18 cellular contexts compared by ENCODE assay signal in genomic region chr1:156198831-156199349, GRCh38. TPM values are rescaled to one million over a fixed set of nuclear protein-coding genes. Genes with fewer than 3 reads are reported as not detected.
DNase-seq lines count a peak whose midpoint lies in the region; ATAC-seq and TF ChIP-seq lines count a peak whose summit lies in the region.
"Had no signal": no experiment of that assay in that cellular context is flagged by ENCODE, and none has a peak within 500 bp of the region (broad histone marks: within the 10 kb centered on the region; RNA-seq: fewer than 3 reads in every experiment).

No MANE protein-coding gene starts in this region.

- no peak overlapping the region for H2BK15ac ChIP-seq in mesenchymal stem cell (ENCODE audit: low read depth, poor library complexity, severe bottlenecking)

- intact Hi-C loops in Calu3 (cut with micrococcal nuclease; ENCODE audit: unreplicated experiment) = no loop called here

- H3K36me3 ChIP-seq in mesenchymal stem cell (ENCODE audit: control insufficient read depth in 1 of 2, insufficient read depth in 2 of 2, low read depth in 1 of 2, low read length in 2 of 2) (peaks cover 21 to 56% of the 10 kb centered on the region in 2 experiments), SK-N-SH (replicated peaks in 1 of 2; ENCODE audit: control insufficient read depth in 1 of 2, insufficient read depth in 2 of 2, low read length in 1 of 2) (peaks cover 9 to 49% of the 10 kb centered on the region in 2 experiments)

- H3K27me3 Mint-ChIP-seq in T-helper 2 cell treated with Interferon-gamma antibody and Interleukin-4, amounts not matched to agents 5 μg/mL and 100 μg/mL, for 36 hours (ENCODE audit: low read depth) = no peaks in the 10 kb centered on the region
- H3K27me3 Mint-ChIP-seq in Calu3 (ENCODE audit: unreplicated experiment) = no peaks in the 10 kb centered on the region

- no peak overlapping the region for H3K4ac ChIP-seq in mesenchymal stem cell (ENCODE audit: low read depth in 1 of 2, low read length in 2 of 2)

- 82% methylated on average over 4 of the region's 5 CpGs for WGBS in mesenchymal stem cell
- WGBS in SK-N-SH (ENCODE audit: low lambda C conversion rate) = 82% methylated on average over 5 of the region's 5 CpGs

- H3K18ac ChIP-seq in mesenchymal stem cell (ENCODE audit: low read depth in 1 of 2, low read length in 2 of 2) = no peak overlapping the region

- no peak overlapping the region for H3K4me2 ChIP-seq in mesenchymal stem cell (ENCODE audit: low read length, poor library complexity, severe bottlenecking)
- H3K4me2 ChIP-seq in SK-N-SH = no peak overlapping the region
- H3K4me2 ChIP-seq: PC-9 had no signal

- no peaks in the 10 kb centered on the region for H3K27me3 ChIP-seq in mesenchymal stem cell (ENCODE audit: control insufficient read depth in 1 of 2, insufficient read depth in 1 of 2, low read length in 2 of 2)
- H3K27me3 ChIP-seq in SK-N-SH (ENCODE audit: insufficient read depth) = no peaks in the 10 kb centered on the region
- H3K27me3 ChIP-seq: adrenal gland, esophagus muscularis mucosa, left lung had no signal

- H3K14ac ChIP-seq in mesenchymal stem cell (ENCODE audit: low read length in 2 of 2) = no peak overlapping the region

- H3K4me3 Mint-ChIP-seq in T-helper 2 cell treated with Interferon-gamma antibody and Interleukin-4, amounts not matched to agents 5 μg/mL and 100 μg/mL, for 36 hours = peak overlapping the region; percentile 62
- no peak overlapping the region for H3K4me3 Mint-ChIP-seq in Calu3 (ENCODE audit: low read depth, unreplicated experiment)

- H3K36me3 Mint-ChIP-seq in T-helper 2 cell treated with Interferon-gamma antibody and Interleukin-4, amounts not matched to agents 5 μg/mL and 100 μg/mL, for 36 hours (ENCODE audit: low read depth) = peaks cover 40% of the 10 kb centered on the region
- peaks cover 7% of the 10 kb centered on the region for H3K36me3 Mint-ChIP-seq in Calu3 (ENCODE audit: insufficient read depth, unreplicated experiment)

- H3K4me1 ChIP-seq in mesenchymal stem cell (ENCODE audit: control insufficient read depth, insufficient read depth, low read depth, low read length) (peaks cover 9% of the 10 kb centered on the region), SK-N-SH (ENCODE audit: control insufficient read depth in 1 of 2, insufficient read depth in 2 of 2, low read depth in 1 of 2, low read length in 1 of 2) (peaks cover 0 to 14% of the 10 kb centered on the region in 2 experiments; a peak in 3 of 4 replicates)

- CTCF ChIA-PET in GM10248 (lab: Yijun Ruan, JAX) (interaction anchor here (0.8 to 4.5 kb wide), 14 partner anchors 11 to 102 kb away, joined by 3 to 27 read pairs (median 5); partner anchors contain the start of gene SEMA4A), SK-N-SH (lab: Yijun Ruan, JAX) (interaction anchor here (0.9 to 1.1 kb wide), 2 partner anchors 12 to 26 kb away, joined by 3 to 4 read pairs; no protein-coding TSS in a partner anchor), Calu3 (lab: Charles Lee) (interaction anchor here (0.6 to 0.8 kb wide), 3 partner anchors 9 to 273 kb away, joined by 3 to 5 read pairs (median 3); no protein-coding TSS in a partner anchor)

- TF ChIP-seq CTCF in GM10248 (IDR thresholded peaks at IDR 0.05; ENCODE audit: control extremely low read depth, extremely low read depth, low read depth, missing control alignments) (no peak), SK-N-SH (IDR thresholded peaks at IDR 0.05) (no peak), Calu3 (IDR thresholded peaks at IDR 0.05; ENCODE audit: unreplicated experiment) (no peak)

- H3K9me2 ChIP-seq in SK-N-SH = no peaks in the 10 kb centered on the region

- no peak overlapping the region for H2AFZ ChIP-seq in mesenchymal stem cell (ENCODE audit: low read depth, low read length)
- H2AFZ ChIP-seq in SK-N-SH (ENCODE audit: low read depth) = no peak overlapping the region
- H2AFZ ChIP-seq: PC-9 had no signal

- H3K27ac ChIP-seq in mesenchymal stem cell (ENCODE audit: low read length, poor library complexity, severe bottlenecking) (no peak overlapping the region), SK-N-SH (ENCODE audit: low read depth in 2 of 2, low read length in 1 of 2) (no peak overlapping the region)
- H3K27ac ChIP-seq: adrenal gland, esophagus muscularis mucosa, left lung, PC-9 had no signal

- H3K79me2 ChIP-seq in SK-N-SH (ENCODE audit: insufficient read depth) = peaks cover 72% of the 10 kb centered on the region

- H2BK12ac ChIP-seq in mesenchymal stem cell (ENCODE audit: low read length in 2 of 2) = no peak overlapping the region

- H3K4me1 Mint-ChIP-seq in T-helper 2 cell treated with Interferon-gamma antibody and Interleukin-4, amounts not matched to agents 5 μg/mL and 100 μg/mL, for 36 hours (ENCODE audit: low read depth) = peaks cover 49% of the 10 kb centered on the region
- H3K4me1 Mint-ChIP-seq in Calu3 (ENCODE audit: low read depth, unreplicated experiment) = peaks cover 17% of the 10 kb centered on the region

- 0 out of 2 replicates have a peak, but pooled peaks cover 4% of the 10 kb centered on the region for H4K20me1 ChIP-seq in SK-N-SH (ENCODE audit: insufficient read depth)

- no peak overlapping the region for H3K23ac ChIP-seq in mesenchymal stem cell (ENCODE audit: low read length in 2 of 2)

- H3F3A ChIP-seq in SK-N-SH (replicated peaks; ENCODE audit: insufficient read depth) = peaks cover 20% of the 10 kb centered on the region

- H4K91ac ChIP-seq in mesenchymal stem cell (ENCODE audit: low read length) = no peak overlapping the region

- H3K27ac Mint-ChIP-seq in T-helper 2 cell treated with Interferon-gamma antibody and Interleukin-4, amounts not matched to agents 5 μg/mL and 100 μg/mL, for 36 hours = peak overlapping the region; percentile 82
- H3K27ac Mint-ChIP-seq in Calu3 (ENCODE audit: unreplicated experiment) = no peak overlapping the region

- H2BK120ac ChIP-seq in mesenchymal stem cell (ENCODE audit: low read depth, low read length) = no peak overlapping the region

- no peak for TF ChIP-seq RAD21 in SK-N-SH (IDR thresholded peaks at IDR 0.05; ENCODE audit: low read length)

- H3K9me3 Mint-ChIP-seq in T-helper 2 cell treated with Interferon-gamma antibody and Interleukin-4, amounts not matched to agents 5 μg/mL and 100 μg/mL, for 36 hours = no peaks in the 10 kb centered on the region
- no peaks in the 10 kb centered on the region for H3K9me3 Mint-ChIP-seq in Calu3 (ENCODE audit: low read depth, unreplicated experiment)

- H2BK5ac ChIP-seq in mesenchymal stem cell (ENCODE audit: low read depth, low read length, poor library complexity, severe bottlenecking) = no peak overlapping the region

- DNase-seq in GM10248 (ENCODE audit: extremely low spot score) (peak; percentile 52), mesenchymal stem cell (no peak), retina (no peak), SK-N-SH (no peak), Calu3 (no peak)
- DNase-seq in T-helper 2 cell treated with Interferon-gamma antibody and Interleukin-4, amounts not matched to agents 5 μg/mL and 100 μg/mL, for 36 hours (ENCODE audit: low spot score) = peak; percentile 57
- DNase-seq: adrenal gland, C1 segment of cervical spinal cord, hypothalamus, left lung, NCI-H1417, NCI-H345, PC-9 had no signal

- H3K9ac ChIP-seq in mesenchymal stem cell (ENCODE audit: low read length) = no peak overlapping the region
- no peak overlapping the region for H3K9ac ChIP-seq in SK-N-SH

- TF ChIP-seq EP300 in SK-N-SH (IDR thresholded peaks at IDR 0.05; ENCODE audit: borderline replicate concordance in 1 of 2, low read depth in 1 of 2, low read length in 1 of 2) = no peak

- peak overlapping the region; percentile 25 for H4K8ac ChIP-seq in mesenchymal stem cell (ENCODE audit: low read length)

- H3K79me1 ChIP-seq in mesenchymal stem cell (replicated peaks; ENCODE audit: low read length, poor library complexity, severe bottlenecking) = peaks cover 39% of the 10 kb centered on the region

- peak; percentile 53 for ATAC-seq in GM18868 (IDR thresholded peaks at IDR 0.05; ENCODE audit: unreplicated experiment)
- ATAC-seq: K562, left lung, sciatic nerve had no signal

- POLR2A ChIA-PET in GM10248 (lab: Yijun Ruan, JAX) (interaction anchor here (0.5 to 2.7 kb wide), 2 partner anchors 14 to 104 kb away, joined by 3 to 12 read pairs; partner anchors contain the start of gene PMF1), SK-N-SH (lab: Yijun Ruan, JAX) (no interaction called here)

- H3K9me3 ChIP-seq in mesenchymal stem cell (ENCODE audit: control insufficient read depth, low read length) = no peaks in the 10 kb centered on the region
- no peaks in the 10 kb centered on the region for H3K9me3 ChIP-seq in SK-N-SH
- H3K9me3 ChIP-seq: adrenal gland, esophagus muscularis mucosa, left lung had no signal

- H3K4me3 ChIP-seq in mesenchymal stem cell (ENCODE audit: insufficient read depth in 1 of 2, low read depth in 1 of 2, low read length in 2 of 2) = no peak overlapping the region
- no peak overlapping the region for H3K4me3 ChIP-seq in SK-N-SH (ENCODE audit: low read depth in 2 of 2, low read length in 1 of 2)
- H3K4me3 ChIP-seq: adrenal gland, esophagus muscularis mucosa, K562, left lung, PC-9 had no signal

- BruUV-seq in Calu3 (replicated peaks; lab: Mats Ljungman, UMichigan) = no TSS peak

- no peak overlapping the region for H2AK5ac ChIP-seq in mesenchymal stem cell (ENCODE audit: low read length, severe bottlenecking)

RNA-seq across cellular contexts. Expression of gene SLC25A44, which starts 5.0 kb away (rescaled TPM):
- polyA plus RNA-seq in mesenchymal stem cell (2013, experiment 1 of 2) = 21.8 TPM
- 20.8 TPM for polyA plus RNA-seq in mesenchymal stem cell (2013, experiment 2 of 2)
- polyA plus RNA-seq in SK-N-SH (2012; rRNA removed) = 28.5 and 40.2 TPM in 2 replicates
- 25.1 and 30.1 TPM in 2 replicates for polyA plus RNA-seq in SK-N-SH (2012; cell fraction: cytosol; rRNA removed)
- polyA plus RNA-seq in SK-N-SH (2012; cell fraction: nucleus; rRNA removed) = 23.0 and 37.6 TPM in 2 replicates
- 28.2 and 32.5 TPM in 2 replicates for total RNA-seq in Calu3 (2022)

RNA-seq across cellular contexts. Expression of gene PMF1, which starts 13.9 kb away (rescaled TPM):
- polyA plus RNA-seq in mesenchymal stem cell (2013, experiment 1 of 2) = 43.5 TPM
- polyA plus RNA-seq in mesenchymal stem cell (2013, experiment 2 of 2) = 45.8 TPM
- polyA plus RNA-seq in SK-N-SH (2012; rRNA removed) = 72.5 and 89.5 TPM in 2 replicates
- 60.3 and 74.6 TPM in 2 replicates for polyA plus RNA-seq in SK-N-SH (2012; cell fraction: cytosol; rRNA removed)
- polyA plus RNA-seq in SK-N-SH (2012; cell fraction: nucleus; rRNA removed) = 66.4 and 78.0 TPM in 2 replicates
- total RNA-seq in Calu3 (2022) = 57.3 and 59.0 TPM in 2 replicates

RNA-seq across cellular contexts. Expression of gene BGLAP, which starts 43.1 kb away (rescaled TPM):
- polyA plus RNA-seq in mesenchymal stem cell (2013, experiment 1 of 2) = 0.29 TPM
- polyA plus RNA-seq in mesenchymal stem cell (2013, experiment 2 of 2) = 0.04 TPM
- 0.96 and 1.1 TPM in 2 replicates for polyA plus RNA-seq in SK-N-SH (2012; rRNA removed)
- 0.13 and 0.18 TPM in 2 replicates for polyA plus RNA-seq in SK-N-SH (2012; cell fraction: cytosol; rRNA removed)
- polyA plus RNA-seq in SK-N-SH (2012; cell fraction: nucleus; rRNA removed) = 7.7 and 10.5 TPM in 2 replicates
- total RNA-seq in Calu3 (2022) = 2.0 and 2.6 TPM in 2 replicates
- total RNA-seq: chondrocyte had no signal

RNA-seq across cellular contexts. Expression of gene SEMA4A, which starts 45.5 kb away (rescaled TPM):
- polyA plus RNA-seq in mesenchymal stem cell (2013, experiment 1 of 2) = 0.61 TPM
- polyA plus RNA-seq in mesenchymal stem cell (2013, experiment 2 of 2) = 0.40 TPM
- 1.3 and 2.3 TPM in 2 replicates for polyA plus RNA-seq in SK-N-SH (2012; rRNA removed)
- polyA plus RNA-seq in SK-N-SH (2012; cell fraction: cytosol; rRNA removed) = 0.33 and 0.73 TPM in 2 replicates
- 11.2 and 13.5 TPM in 2 replicates for polyA plus RNA-seq in SK-N-SH (2012; cell fraction: nucleus; rRNA removed)
- 6.9 and 7.2 TPM in 2 replicates for total RNA-seq in Calu3 (2022)

RNA-seq across cellular contexts. Expression of gene PAQR6, which starts 49.0 kb away (rescaled TPM):
- 3.5 TPM for polyA plus RNA-seq in mesenchymal stem cell (2013, experiment 1 of 2)
- 2.6 TPM for polyA plus RNA-seq in mesenchymal stem cell (2013, experiment 2 of 2)
- 2.4 and 3.5 TPM in 2 replicates for polyA plus RNA-seq in SK-N-SH (2012; rRNA removed)
- polyA plus RNA-seq in SK-N-SH (2012; cell fraction: cytosol; rRNA removed) = 0.69 and 0.88 TPM in 2 replicates
- 30.6 and 40.2 TPM in 2 replicates for polyA plus RNA-seq in SK-N-SH (2012; cell fraction: nucleus; rRNA removed)
- 20.4 and 21.2 TPM in 2 replicates for total RNA-seq in Calu3 (2022)

Comparison
In these comparisons a context has a peak if more than half of its experiments do, and no peak if none do; other contexts are left out.
1. DNase-seq: peak in GM10248 (single experiment) and T-helper 2 cell treated with Interferon-gamma antibody and Interleukin-4, amounts not matched to agents 5 μg/mL and 100 μg/mL, for 36 hours (single experiment); none in mesenchymal stem cell (single experiment), retina (single experiment), SK-N-SH (single experiment) and Calu3 (single experiment).